1 cellular context compared by ENCODE assay signal in the genomic region with DNA sequence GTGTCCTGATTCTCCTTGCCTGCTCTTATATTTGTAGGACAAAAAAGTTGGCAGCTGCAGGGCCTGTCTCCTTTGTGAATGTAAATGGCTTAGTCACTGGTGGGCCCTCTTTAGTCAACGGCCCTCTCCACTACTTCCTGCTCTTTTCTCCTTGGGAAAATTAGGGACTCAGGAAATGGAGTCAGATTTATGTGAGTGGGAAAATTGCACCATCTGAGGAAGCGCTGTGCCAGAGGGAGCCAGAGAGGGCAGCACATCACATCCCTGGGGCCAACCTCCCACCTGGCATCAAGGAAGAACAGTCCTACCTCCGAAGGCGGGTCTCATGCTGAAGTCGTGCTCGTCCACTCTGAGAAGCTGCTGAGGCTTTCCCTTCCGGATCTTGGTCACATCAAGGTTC.
A peak's percentile ranks its signal among the peaks of the same experiment; 100 is the strongest.
TF ChIP-seq lines count a peak whose summit lies in the region.

No MANE protein-coding gene starts in this region.

TF ChIP-seq in H1, 55 proteins besides CTCF, POLR2A, EP300 and RAD21:
- TF ChIP-seq CBX5 (IDR thresholded peaks at IDR 0.05; ENCODE audit: low read depth, low read length) (no peak), CEBPB (IDR thresholded peaks at IDR 0.05; ENCODE audit: low read depth, low read length) (peak; percentile 44; the same call in 1 of the 2 replicates)
- TF ChIP-seq, protein P1, sequence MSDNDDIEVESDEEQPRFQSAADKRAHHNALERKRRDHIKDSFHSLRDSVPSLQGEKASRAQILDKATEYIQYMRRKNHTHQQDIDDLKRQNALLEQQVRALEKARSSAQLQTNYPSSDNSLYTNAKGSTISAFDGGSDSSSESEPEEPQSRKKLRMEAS (IDR thresholded peaks at IDR 0.05) = peak; percentile 33; the same call in 1 of the 2 replicates
